ENCODE assay signal across 8 cellular contexts in genomic region chr1:205669341-205670142, GRCh38. TPM values are rescaled to one million over a fixed set of nuclear protein-coding genes. Genes with fewer than 3 reads are reported as not detected.
DNase-seq lines count a peak whose midpoint lies in the region; ATAC-seq and TF ChIP-seq lines count a peak whose summit lies in the region.

No MANE protein-coding gene starts in this region.

- no peak overlapping the region for H3K27ac ChIP-seq in naive thymus-derived CD4-positive, alpha-beta T cell (ENCODE audit: low read depth, low read length)
- H3K27ac ChIP-seq in tibial artery, result no peak overlapping the region

- no peaks in the 10 kb centered on the region for H3K36me3 Mint-ChIP-seq in activated B cell treated with CpG ODN at 0.5 μM for 24 hours (ENCODE audit: low read depth)
- H3K36me3 Mint-ChIP-seq in naive thymus-derived CD4-positive, alpha-beta T cell, result no peaks in the 10 kb centered on the region
- H3K36me3 Mint-ChIP-seq in activated T-cell treated with anti-CD3 and anti-CD28 coated beads, Interleukin-2, amount 50 U/mL, for 24 hours (ENCODE audit: low read depth), result no peaks in the 10 kb centered on the region

- peak overlapping the region; percentile 80 for H3K4me3 Mint-ChIP-seq in activated B cell treated with CpG ODN at 0.5 μM for 24 hours
- no peak overlapping the region for H3K4me3 Mint-ChIP-seq in naive thymus-derived CD4-positive, alpha-beta T cell
- no peak overlapping the region for H3K4me3 Mint-ChIP-seq in activated T-cell treated with anti-CD3 and anti-CD28 coated beads, Interleukin-2, amount 50 U/mL, for 24 hours

- POLR2A ChIA-PET in activated B cell treated with CpG ODN at 0.5 μM for 24 hours (lab: Charles Lee), result interaction anchor here (0.6 to 4.9 kb wide), 17 partner anchors 10 to 356 kb away, joined by 3 to 62 read pairs (median 5); partner anchors contain the start of genes ELK4, NUCKS1, RAB29 and SLC45A3
- POLR2A ChIA-PET in naive thymus-derived CD4-positive, alpha-beta T cell (lab: Charles Lee), result no interaction called here

- CTCF ChIA-PET in activated B cell treated with CpG ODN at 0.5 μM for 24 hours (lab: Charles Lee), result interaction anchor here (1.4 to 18.8 kb wide), 9 partner anchors 8 to 308 kb away, joined by 4 to 628 read pairs (median 8); partner anchors contain the start of genes RAB29 and SLC45A3
- CTCF ChIA-PET in naive thymus-derived CD4-positive, alpha-beta T cell (lab: Charles Lee), result interaction anchor here (0.6 to 1.1 kb wide), 2 partner anchors 19 to 362 kb away, joined by 3 to 4 read pairs; no protein-coding TSS in a partner anchor

- H3K9me3 ChIP-seq in naive thymus-derived CD4-positive, alpha-beta T cell (ENCODE audit: control insufficient read depth in 2 of 3, low read length in 3 of 3), result no peaks in the 10 kb centered on the region
- H3K9me3 ChIP-seq in tibial artery, result no peaks in the 10 kb centered on the region

- H3K4me1 Mint-ChIP-seq in activated B cell treated with CpG ODN at 0.5 μM for 24 hours, result peaks cover 81% of the 10 kb centered on the region
- H3K4me1 Mint-ChIP-seq in naive thymus-derived CD4-positive, alpha-beta T cell, result no peaks in the 10 kb centered on the region
- no peaks in the 10 kb centered on the region for H3K4me1 Mint-ChIP-seq in activated T-cell treated with anti-CD3 and anti-CD28 coated beads, Interleukin-2, amount 50 U/mL, for 24 hours (ENCODE audit: low read depth)

- peak; percentile 57 for ATAC-seq in activated B cell treated with CpG ODN at 0.5 μM for 24 hours (ENCODE audit: low read depth)
- peak; percentile 69 for ATAC-seq in naive thymus-derived CD4-positive, alpha-beta T cell

- H3K27me3 Mint-ChIP-seq in activated B cell treated with CpG ODN at 0.5 μM for 24 hours, result no peaks in the 10 kb centered on the region
- peaks cover 0 to 18% (median 8%) of the 10 kb centered on the region in 5 donors for H3K27me3 Mint-ChIP-seq in naive thymus-derived CD4-positive, alpha-beta T cell
- H3K27me3 Mint-ChIP-seq in activated T-cell treated with anti-CD3 and anti-CD28 coated beads, Interleukin-2, amount 50 U/mL, for 24 hours, result peaks cover 23% of the 10 kb centered on the region

- no peaks in the 10 kb centered on the region for H3K4me1 ChIP-seq in naive thymus-derived CD4-positive, alpha-beta T cell (ENCODE audit: control insufficient read depth in 2 of 2, insufficient read depth in 2 of 2, low read length in 2 of 2)
- peaks cover 0 to 30% (median 10%) of the 10 kb centered on the region in 4 donors for H3K4me1 ChIP-seq in tibial artery

- no peaks in the 10 kb centered on the region for H3K9me3 Mint-ChIP-seq in activated B cell treated with CpG ODN at 0.5 μM for 24 hours
- no peaks in the 10 kb centered on the region for H3K9me3 Mint-ChIP-seq in naive thymus-derived CD4-positive, alpha-beta T cell
- no peaks in the 10 kb centered on the region for H3K9me3 Mint-ChIP-seq in activated T-cell treated with anti-CD3 and anti-CD28 coated beads, Interleukin-2, amount 50 U/mL, for 24 hours

- no peaks in the 10 kb centered on the region; the same call in 1 of the 2 replicates for H3K36me3 ChIP-seq in H7 (replicated peaks; ENCODE audit: control insufficient read depth, insufficient read depth, low read length)
- H3K36me3 ChIP-seq in naive thymus-derived CD4-positive, alpha-beta T cell (ENCODE audit: control insufficient read depth in 2 of 3, insufficient read depth in 3 of 3, low read length in 3 of 3), result no peaks in the 10 kb centered on the region
- no peaks in the 10 kb centered on the region for H3K36me3 ChIP-seq in tibial artery

- intact Hi-C loops in activated B cell treated with CpG ODN at 0.5 μM for 24 hours (cut with micrococcal nuclease) (loop anchor here (1.0 to 10.0 kb wide), 7 partner anchors 10 to 1155 kb away; partner anchors contain the start of gene RAB29), tibial artery (cut with DNase I; ENCODE audit: low total_unique reads) (no loop called here)
- intact Hi-C loops in naive thymus-derived CD4-positive, alpha-beta T cell (cut with micrococcal nuclease), result no loop called here

- H3K27me3 ChIP-seq in H7 (ENCODE audit: control insufficient read depth, insufficient read depth, low read length), result no peaks in the 10 kb centered on the region
- H3K27me3 ChIP-seq in naive thymus-derived CD4-positive, alpha-beta T cell (ENCODE audit: control insufficient read depth in 2 of 2, insufficient read depth in 2 of 2, low read length in 2 of 2), result no peaks in the 10 kb centered on the region
- peaks cover 0 to 3% of the 10 kb centered on the region in 2 donors for H3K27me3 ChIP-seq in tibial artery

- peak; percentile 35 for DNase-seq in ELR (ENCODE audit: low read depth)
- DNase-seq in H7, result peak; percentile 63
- peak; percentile 65 for DNase-seq in activated B cell treated with CpG ODN at 0.5 μM for 24 hours
- DNase-seq in naive thymus-derived CD4-positive, alpha-beta T cell, result no peak
- DNase-seq in NCI-H2171 (lab: John Stamatoyannopoulos, UW), result no peak
- no peak for DNase-seq in tibial artery
- DNase-seq in NCI-H187 treated with DMSO at 0.1 percent for 48 hours (lab: John Stamatoyannopoulos, UW), result no peak
- DNase-seq in activated T-cell treated with anti-CD3 and anti-CD28 coated beads, Interleukin-2, amount 50 U/mL, for 24 hours, result no peak

- TF ChIP-seq CTCF in activated B cell treated with CpG ODN at 0.5 μM for 24 hours (IDR thresholded peaks at IDR 0.05), result no peak
- no peak for TF ChIP-seq CTCF in tibial artery (IDR thresholded peaks at IDR 0.05)

- no peak overlapping the region for H3K4me3 ChIP-seq in H7 (ENCODE audit: insufficient read depth, low read depth, low read length)
- H3K4me3 ChIP-seq in naive thymus-derived CD4-positive, alpha-beta T cell (ENCODE audit: low read length), result no peak overlapping the region
- H3K4me3 ChIP-seq in tibial artery, result no peak overlapping the region

- peak overlapping the region; percentile 93 for H3K27ac Mint-ChIP-seq in activated B cell treated with CpG ODN at 0.5 μM for 24 hours
- H3K27ac Mint-ChIP-seq in naive thymus-derived CD4-positive, alpha-beta T cell, result no peak overlapping the region
- no peak overlapping the region for H3K27ac Mint-ChIP-seq in activated T-cell treated with anti-CD3 and anti-CD28 coated beads, Interleukin-2, amount 50 U/mL, for 24 hours

RNA-seq across cellular contexts. Expression of gene SLC45A3, which starts 10.8 kb away (rescaled TPM):
- total RNA-seq in H7 (2014; rRNA removed; shearing (Covaris generic)), result 19.2 and 20.7 TPM in 2 replicates
- 6.9 and 7.4 TPM in 2 replicates for total RNA-seq in activated B cell treated with CpG ODN at 0.5 μM for 24 hours
- total RNA-seq in naive thymus-derived CD4-positive, alpha-beta T cell, result 1 to 10 TPM in 2 of 5 experiments, under 1 TPM in 3; 0.10 to 8.7 (median 0.54) TPM
- polyA plus RNA-seq in naive thymus-derived CD4-positive, alpha-beta T cell, result not detected

RNA-seq across cellular contexts. Expression of gene ELK4, which starts 37.7 kb away (rescaled TPM):
- 13.0 and 20.1 TPM in 2 replicates for total RNA-seq in H7 (2014; rRNA removed; shearing (Covaris generic))
- total RNA-seq in activated B cell treated with CpG ODN at 0.5 μM for 24 hours, result 130 and 141 TPM in 2 replicates
- 100 to 1,000 TPM; 104 to 250 (median 156) TPM for total RNA-seq in naive thymus-derived CD4-positive, alpha-beta T cell
- polyA plus RNA-seq in naive thymus-derived CD4-positive, alpha-beta T cell, result 1 to 10 TPM; 4.0 to 7.3 TPM

Comparison
In these comparisons a context has a peak if more than half of its experiments do, and no peak if none do; other contexts are left out.
1. DNase-seq: peak in ELR (single experiment), H7 (single experiment) and activated B cell treated with CpG ODN at 0.5 μM for 24 hours (single experiment); none in naive thymus-derived CD4-positive, alpha-beta T cell (0 of 9), NCI-H2171 (single experiment), tibial artery (0 of 2), NCI-H187 treated with DMSO at 0.1 percent for 48 hours (single experiment) and activated T-cell treated with anti-CD3 and anti-CD28 coated beads, Interleukin-2, amount 50 U/mL, for 24 hours (single experiment).